8 cellular contexts compared by ENCODE assay signal in the genomic region with DNA sequence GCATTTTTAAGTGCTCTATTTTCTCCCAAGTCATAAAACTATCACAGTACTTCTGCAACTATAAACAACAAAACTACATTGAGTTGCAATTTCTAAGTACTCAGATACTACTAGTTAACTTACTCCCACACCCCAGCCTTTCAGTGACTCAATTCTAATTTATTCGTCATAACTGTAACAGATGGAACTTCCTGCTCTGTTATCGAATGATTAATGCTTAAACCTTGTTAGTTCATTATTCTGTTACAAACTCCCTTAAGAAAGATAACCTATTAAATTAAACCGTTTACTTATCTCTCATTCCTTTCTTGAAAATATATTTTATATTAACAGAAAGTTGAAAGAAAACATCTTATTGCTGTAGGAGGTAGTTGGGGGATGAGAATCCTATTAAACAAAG. TPM values are rescaled to one million over a fixed set of nuclear protein-coding genes. Genes with fewer than 3 reads are reported as not detected.
A peak's percentile ranks its signal among the peaks of the same experiment; 100 is the strongest.
DNase-seq lines count a peak whose midpoint lies in the region; ATAC-seq and TF ChIP-seq lines count a peak whose summit lies in the region.

No MANE protein-coding gene starts in this region.

- TF ChIP-seq POLR2A in lower leg skin (IDR thresholded peaks at IDR 0.05): no peak

- in situ Hi-C loops in Caki2 (cut with HindIII; ENCODE audit: low pct_unique_long_range_greater_than_20kb, low sequenced_read_pairs): no loop called here

- intact Hi-C loops in lower leg skin (cut with DNase I; ENCODE audit: low total_unique reads): no loop called here

- 35 to 38% methylated on average over 3 of the region's 3 CpGs for WGBS in lower leg skin, 2 donors

- peak; percentile 79 for DNase-seq in Caki2 (ENCODE audit: low read depth)
- DNase-seq in GM20000 (ENCODE audit: low spot score): peak; percentile 25
- peak; percentile 84 for DNase-seq in epithelial cell of proximal tubule (ENCODE audit: low read depth)
- DNase-seq in lower leg skin (ENCODE audit: low spot score in 2 of 2): no peak
- no peak for DNase-seq in OCI-M2 (lab: John Stamatoyannopoulos, UW; ENCODE audit: unreplicated experiment)
- DNase-seq in effector CD8-positive, alpha-beta T cell (lab: John Stamatoyannopoulos, UW): no peak

- ATAC-seq in HG03442 (IDR thresholded peaks at IDR 0.05; ENCODE audit: unreplicated experiment): peak; percentile 97
- no peak for ATAC-seq in esophagus mucosa

- TF ChIP-seq CTCF in GM20000 (IDR thresholded peaks at IDR 0.05; ENCODE audit: extremely low read depth, missing control alignments): no peak
- TF ChIP-seq CTCF in epithelial cell of proximal tubule (conservative IDR thresholded peaks at IDR 0.05; ENCODE audit: low read depth, low read length): no peak
- no peak for TF ChIP-seq CTCF in lower leg skin (IDR thresholded peaks at IDR 0.05)

- H3K4me3 ChIP-seq in epithelial cell of proximal tubule (ENCODE audit: low read depth, low read length) (no peak overlapping the region), lower leg skin (ENCODE audit: low read depth, poor library complexity, severe bottlenecking) (no peak overlapping the region)

RNA-seq across cellular contexts. Expression of gene TNFAIP6, which starts 17.0 kb away (rescaled TPM):
- 4.3 and 5.3 TPM in 2 replicates for total RNA-seq in Caki2 (2014; rRNA removed; shearing (Covaris generic); ENCODE audit: low replicate concordance)
- 3.1 TPM in 1 of 2 replicates, not detected in the other for total RNA-seq in epithelial cell of proximal tubule
- 0.20 TPM for total RNA-seq in esophagus mucosa
- total RNA-seq in lower leg skin: 1 to 10 TPM in 2 of 4 donors, under 1 TPM in 2; 0.58 to 1.9 (median 1.0) TPM

RNA-seq across cellular contexts. Expression of gene RIF1, which starts 35.3 kb away (rescaled TPM):
- total RNA-seq in Caki2 (2014; rRNA removed; shearing (Covaris generic); ENCODE audit: low replicate concordance): 13.5 and 18.9 TPM in 2 replicates
- total RNA-seq in epithelial cell of proximal tubule (26.2 and 28.6 TPM in 2 replicates), esophagus mucosa (25.0 TPM), lower leg skin (10 to 100 TPM; 24.6 to 38.4 (median 31.4) TPM)

Comparison
In these comparisons a context has a peak if more than half of its experiments do, and no peak if none do; other contexts are left out.
1. DNase-seq: peak in Caki2 (single experiment), GM20000 (single experiment) and epithelial cell of proximal tubule (single experiment); none in lower leg skin (0 of 2), OCI-M2 (single experiment) and effector CD8-positive, alpha-beta T cell (single experiment).